8 cellular contexts compared by ENCODE assay signal in genomic region chr16:19718624-19718965, GRCh38. TPM values are rescaled to one million over a fixed set of nuclear protein-coding genes. Genes with fewer than 3 reads are reported as not detected.
DNase-seq lines count a peak whose midpoint lies in the region; ATAC-seq and TF ChIP-seq lines count a peak whose summit lies in the region.

No MANE protein-coding gene starts in this region.

- peak overlapping the region; percentile 91 for H3K4me3 ChIP-seq in left ventricle myocardium inferior
- H3K4me3 ChIP-seq in SU-DHL-6 (ENCODE audit: insufficient read depth, low read length, poor library complexity, severe bottlenecking): peak overlapping the region; percentile 97
- H3K4me3 ChIP-seq in skeletal muscle tissue (ENCODE audit: low read length in 3 of 3): peak overlapping the region; percentile 91 to 100 (median 98)

- peaks cover 14% of the 10 kb centered on the region for H3K36me3 ChIP-seq in left ventricle myocardium inferior
- no peaks in the 10 kb centered on the region for H3K36me3 ChIP-seq in SU-DHL-6 (ENCODE audit: low read length)
- H3K36me3 ChIP-seq in skeletal muscle tissue (ENCODE audit: control insufficient read depth in 3 of 3, insufficient read depth in 3 of 3, low read length in 3 of 3): peaks cover 5 to 13% (median 12%) of the 10 kb centered on the region in 3 donors

- H3K27me3 ChIP-seq in left ventricle myocardium inferior (ENCODE audit: low read depth) (no peaks in the 10 kb centered on the region), SU-DHL-6 (ENCODE audit: low read length) (no peaks in the 10 kb centered on the region), skeletal muscle tissue (ENCODE audit: control insufficient read depth in 3 of 3, insufficient read depth in 3 of 3, low read length in 3 of 3) (no peaks in the 10 kb centered on the region)

- ATAC-seq in Right ventricle myocardium superior (ENCODE audit: poor library complexity) (no peak), HG02870 (IDR thresholded peaks at IDR 0.05; ENCODE audit: unreplicated experiment) (no peak), esophagus mucosa (no peak)

- peak overlapping the region; percentile 70 for H2AFZ ChIP-seq in SU-DHL-6 (ENCODE audit: low read depth, low read length, severe bottlenecking)

- no peaks in the 10 kb centered on the region for H3K9me3 ChIP-seq in left ventricle myocardium inferior (replicated peaks)
- no peaks in the 10 kb centered on the region for H3K9me3 ChIP-seq in SU-DHL-6 (ENCODE audit: insufficient read depth, low read length)
- H3K9me3 ChIP-seq in skeletal muscle tissue (ENCODE audit: control insufficient read depth in 3 of 3, low read length in 3 of 3): no peaks in the 10 kb centered on the region

- no peak for DNase-seq in left ventricle myocardium inferior
- DNase-seq in Right ventricle myocardium superior: no peak
- peak in 31 of 42 donors; percentile 24 to 73 (median 45) for DNase-seq in head of caudate nucleus
- no peak for DNase-seq in globus pallidus (ENCODE audit: low spot score)

- H3K9ac ChIP-seq in SU-DHL-6 (ENCODE audit: low read length): peak overlapping the region; percentile 92
- H3K9ac ChIP-seq in skeletal muscle tissue (ENCODE audit: low read depth in 1 of 3, low read length in 3 of 3): peak overlapping the region; percentile 77 to 94 (median 86)

- no peaks in the 10 kb centered on the region for H3F3A ChIP-seq in SU-DHL-6 (ENCODE audit: insufficient read depth)

- no peaks in the 10 kb centered on the region for H4K20me1 ChIP-seq in SU-DHL-6 (ENCODE audit: low read depth, low read length)

- H3K79me2 ChIP-seq in SU-DHL-6 (ENCODE audit: insufficient read depth, low read length): peaks cover 24% of the 10 kb centered on the region

- H3K4me1 ChIP-seq in left ventricle myocardium inferior (peaks cover 64% of the 10 kb centered on the region), skeletal muscle tissue (ENCODE audit: control insufficient read depth in 3 of 3, insufficient read depth in 3 of 3, low read length in 3 of 3) (peaks cover 21 to 30% (median 24%) of the 10 kb centered on the region in 3 donors)

- TF ChIP-seq CTCF in left ventricle myocardium inferior (IDR thresholded peaks at IDR 0.05; ENCODE audit: borderline replicate concordance): no peak
- no peak for TF ChIP-seq CTCF in SU-DHL-6 (IDR thresholded peaks at IDR 0.05; ENCODE audit: insufficient read depth, low read length, poor library complexity, severe bottlenecking)

- H3K27ac ChIP-seq in left ventricle myocardium inferior (replicated peaks) (peak overlapping the region; percentile 90), SU-DHL-6 (ENCODE audit: low read depth, low read length) (no peak overlapping the region), skeletal muscle tissue (ENCODE audit: low read depth, low read length) (peak overlapping the region; percentile 59)

- H3K4me2 ChIP-seq in SU-DHL-6 (ENCODE audit: low read depth, low read length, poor library complexity, severe bottlenecking): peak overlapping the region; percentile 66

- intact Hi-C loops in left ventricle myocardium inferior (cut with micrococcal nuclease) (no loop called here), Right ventricle myocardium superior (cut with DNase I) (no loop called here), head of caudate nucleus (cut with DNase I) (loop anchor here (5.0 kb wide), 1 partner anchor 164 kb away; the partner anchor contains the start of gene GPRC5B)

- no peaks in the 10 kb centered on the region for H3K9me2 ChIP-seq in SU-DHL-6 (replicated peaks; ENCODE audit: insufficient read depth, low read length)

RNA-seq across cellular contexts. Expression of gene IQCK, which starts 0.5 kb away (rescaled TPM):
- 6.0 TPM for total RNA-seq in left ventricle myocardium inferior
- 6.5 TPM for total RNA-seq in Right ventricle myocardium superior
- total RNA-seq in skeletal muscle tissue: 10.4 TPM
- 4.7 TPM for total RNA-seq in esophagus mucosa

RNA-seq across cellular contexts. Expression of gene KNOP1, which starts 0.6 kb away (rescaled TPM):
- total RNA-seq in left ventricle myocardium inferior: 6.7 TPM
- total RNA-seq in Right ventricle myocardium superior: 6.2 TPM
- 11.5 TPM for total RNA-seq in skeletal muscle tissue
- total RNA-seq in esophagus mucosa: 15.5 TPM

Comparison
In these comparisons a context has a peak if more than half of its experiments do, and no peak if none do; other contexts are left out.
1. DNase-seq: peak in head of caudate nucleus (31 of 42); none in left ventricle myocardium inferior (single experiment), Right ventricle myocardium superior (single experiment) and globus pallidus (single experiment).
2. Peak in every context shown above with its lines, with median percentiles within 50 percentile points of each other: H3K4me3 ChIP-seq.